Comparison of ENCODE assay signal across 26 cellular contexts in genomic region chr3:195731356-195731960, GRCh38. TPM values are rescaled to one million over a fixed set of nuclear protein-coding genes. Genes with fewer than 3 reads are reported as not detected.
A peak's percentile ranks its signal among the peaks of the same experiment; 100 is the strongest.
DNase-seq lines count a peak whose midpoint lies in the region; ATAC-seq, FAIRE-seq and TF ChIP-seq lines count a peak whose summit lies in the region.
"Had no signal": no experiment of that assay in that cellular context is flagged by ENCODE, and none has a peak within 500 bp of the region (broad histone marks: within the 10 kb centered on the region; RNA-seq: fewer than 3 reads in every experiment).

No MANE protein-coding gene starts in this region.

- FAIRE-seq in kidney (lab: Jason Lieb, UNC), result no peak
- FAIRE-seq: G401.6 had no signal

- DNase-seq in H7, result peak; percentile 38
- peak; percentile 51 for DNase-seq in kidney
- DNase-seq in posterior vena cava (ENCODE audit: low spot score), result peak; percentile 72
- no peak for DNase-seq in globus pallidus (ENCODE audit: low spot score)
- no peak for DNase-seq in activated CD4-positive, CD25-positive, alpha-beta regulatory T cell treated with anti-CD3 and anti-CD28 coated beads, Interleukin-2, amount 50 U/mL, for 72 hours
- DNase-seq: C1 segment of cervical spinal cord; CD4-positive, alpha-beta memory T cell; COR-L47; GM23248; HFFc6; KBM-7; MG63; NCI-H1694; NCI-H2081; NCI-H2227 treated with DMSO at 0.1 percent for 48 hours; NCI-H526 treated with DMSO at 0.1 percent for 48 hours; SHP77 treated with DMSO at 0.1 percent for 48 hours had no signal

- intact Hi-C loops in kidney (cut with DNase I), result no loop called here
- intact Hi-C loops in posterior vena cava (cut with DNase I), result no loop called here

- no peak for TF ChIP-seq CTCF in kidney (IDR thresholded peaks at IDR 0.05; ENCODE audit: borderline replicate concordance, extremely low read depth, insufficient read depth)

- H3K4me3 ChIP-seq in H7 (ENCODE audit: insufficient read depth, low read depth, low read length) (no peak overlapping the region), kidney (ENCODE audit: low read length in 2 of 2) (no peak overlapping the region)
- H3K4me3 ChIP-seq: GM23248, HAP-1, MG63 had no signal

- peaks cover 4 to 7% of the 10 kb centered on the region in 2 donors for H3K4me1 ChIP-seq in kidney (ENCODE audit: control insufficient read depth in 1 of 2, insufficient read depth in 1 of 2, low read depth in 1 of 2, low read length in 2 of 2)
- H3K4me1 ChIP-seq: HAP-1 had no signal

- H3K9ac ChIP-seq in kidney (ENCODE audit: low read length in 2 of 2), result no peak overlapping the region
- H3K9ac ChIP-seq: GM23248 had no signal

- no peak for TF ChIP-seq EP300 in Ishikawa (IDR thresholded peaks at IDR 0.05; ENCODE audit: borderline replicate concordance)

- TF ChIP-seq RAD21 in Ishikawa (IDR thresholded peaks at IDR 0.05; ENCODE audit: low read depth), result no peak

- no peak overlapping the region for H3K27ac ChIP-seq in kidney (ENCODE audit: low read depth in 2 of 2, low read length in 2 of 2)
- H3K27ac ChIP-seq: GM23248, HL-60, RWPE1 had no signal

- no peak for ATAC-seq in HG03571 (IDR thresholded peaks at IDR 0.05; ENCODE audit: unreplicated experiment)
- ATAC-seq in HG02798 (IDR thresholded peaks at IDR 0.05; ENCODE audit: poor library complexity, unreplicated experiment), result no peak
- ATAC-seq: Panc1 had no signal

- H3K36me3 ChIP-seq in H7 (replicated peaks; ENCODE audit: control insufficient read depth, insufficient read depth, low read length) (no peaks in the 10 kb centered on the region), kidney (ENCODE audit: control insufficient read depth in 1 of 2, insufficient read depth in 2 of 2, low read length in 2 of 2) (peaks cover 29 to 40% of the 10 kb centered on the region in 2 donors)
- H3K36me3 ChIP-seq: HAP-1, MG63 had no signal

- no peaks in the 10 kb centered on the region for H3K9me3 ChIP-seq in kidney (ENCODE audit: control insufficient read depth in 1 of 2, low read length in 2 of 2)
- H3K9me3 ChIP-seq: HAP-1, MG63 had no signal

- no peaks in the 10 kb centered on the region; the same call in 1 of the 2 replicates for H3K27me3 ChIP-seq in H7 (ENCODE audit: control insufficient read depth, insufficient read depth, low read length)
- H3K27me3 ChIP-seq: MG63 had no signal

TF ChIP-seq in Ishikawa, 13 proteins besides CTCF, POLR2A, EP300 and RAD21:
- no peak for TF ChIP-seq TEAD4 (IDR thresholded peaks at IDR 0.05)
- no peak for TF ChIP-seq NFIC (IDR thresholded peaks at IDR 0.05)
- no peak for TF ChIP-seq ZBTB7A (IDR thresholded peaks at IDR 0.05; ENCODE audit: low read depth)
- TF ChIP-seq REST (IDR thresholded peaks at IDR 0.05; ENCODE audit: low read depth), result no peak
- no peak for TF ChIP-seq TCF12 (IDR thresholded peaks at IDR 0.05; ENCODE audit: low read depth)
- TF ChIP-seq USF1 (IDR thresholded peaks at IDR 0.05), result 0 out of 2 replicates have a peak, but pooled peaks have one; percentile 8

RNA-seq across cellular contexts. Expression of gene MUC20, which starts 10.7 kb away (rescaled TPM):
- 0.52 and 0.69 TPM in 2 replicates for total RNA-seq in H7 (2014; rRNA removed; shearing (Covaris generic))
- total RNA-seq in kidney (42.6 TPM), posterior vena cava (1 to 10 TPM; 3.8 to 9.4 TPM)
- polyA plus RNA-seq in kidney (ENCODE audit: insufficient read depth, low read depth, low replicate concordance), result 53.3 TPM
- total RNA-seq: GM23248, LHCN-M2 had no signal
- polyA plus RNA-seq: GM23248 had no signal

Comparison
In these comparisons a context has a peak if more than half of its experiments do, and no peak if none do; other contexts are left out.
1. DNase-seq: peak in H7 (single experiment), kidney (single experiment) and posterior vena cava (single experiment); none in globus pallidus (single experiment) and activated CD4-positive, CD25-positive, alpha-beta regulatory T cell treated with anti-CD3 and anti-CD28 coated beads, Interleukin-2, amount 50 U/mL, for 72 hours (single experiment).